7 cellular contexts compared by ENCODE assay signal in the genomic region with DNA sequence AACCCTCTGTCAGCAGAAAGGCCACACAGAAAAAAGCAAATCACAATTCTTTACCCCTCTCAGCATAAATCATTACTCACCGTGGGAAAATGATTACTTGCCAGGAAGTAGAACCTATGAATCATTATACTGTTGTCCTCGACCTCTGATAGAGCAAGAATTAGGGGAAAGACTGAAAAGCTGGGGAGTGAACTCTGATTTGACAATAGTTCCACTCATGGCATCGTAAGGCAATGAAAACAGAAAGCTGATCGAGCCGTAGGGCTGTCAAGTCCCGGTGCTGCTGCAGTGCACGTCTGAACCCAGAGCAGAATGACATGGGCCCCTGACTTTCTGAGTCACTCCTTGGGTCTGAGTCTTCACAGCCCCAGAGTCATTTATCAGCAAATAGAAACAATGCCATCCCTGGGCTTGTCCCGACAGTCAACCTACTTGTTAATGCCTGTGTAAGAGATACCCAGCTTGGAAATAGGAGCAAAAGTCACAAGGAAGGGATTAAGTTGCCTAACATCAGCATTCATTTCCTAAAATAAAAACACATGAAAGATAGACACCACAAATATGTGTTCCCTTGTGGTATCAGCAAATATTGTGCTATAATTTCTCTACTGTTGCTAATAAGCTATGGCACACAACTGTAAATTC.
A peak's percentile ranks its signal among the peaks of the same experiment; 100 is the strongest.
DNase-seq lines count a peak whose midpoint lies in the region; ATAC-seq and TF ChIP-seq lines count a peak whose summit lies in the region.

No MANE protein-coding gene starts in this region.

- DNase-seq in NCI-H460 (ENCODE audit: extremely low read depth, low read depth) (peak; percentile 62), astrocyte of the spinal cord (ENCODE audit: low read depth, low spot score) (peak; percentile 79), lower leg skin (ENCODE audit: low spot score in 2 of 2) (peak; percentile 83 to 87), NCI-H2107 (lab: John Stamatoyannopoulos, UW) (no peak)
- peak; percentile 56 for DNase-seq in stimulated activated CD8-positive, alpha-beta memory T cell treated with anti-CD3 and anti-CD28 coated beads, Interleukin-4, amount 100 ng/mL, for 48 hours

- TF ChIP-seq CTCF in astrocyte of the spinal cord (IDR thresholded peaks at IDR 0.05; ENCODE audit: low read depth, low read length) (no peak), lower leg skin (IDR thresholded peaks at IDR 0.05) (no peak)

- intact Hi-C loops in lower leg skin (cut with DNase I; ENCODE audit: low total_unique reads): loop anchor here (10.0 kb wide), 1 partner anchor 222 kb away; a partner anchor contains a TSS

- 6 to 8% methylated on average over 8 of the region's 8 CpGs for WGBS in lower leg skin, 2 donors

- ATAC-seq in GM18520 (IDR thresholded peaks at IDR 0.05; ENCODE audit: unreplicated experiment) (peak; percentile 26), HG02610 (IDR thresholded peaks at IDR 0.05; ENCODE audit: unreplicated experiment) (peak; percentile 32)

- in situ Hi-C loops in astrocyte of the spinal cord (cut with HindIII; ENCODE audit: low sequenced_read_pairs): no loop called here

- TF ChIP-seq POLR2A in lower leg skin (IDR thresholded peaks at IDR 0.05): no peak

- H3K4me3 ChIP-seq in astrocyte of the spinal cord (ENCODE audit: low read depth, low read length) (peak overlapping the region; percentile 6), lower leg skin (ENCODE audit: low read depth, poor library complexity, severe bottlenecking) (no peak overlapping the region)
